Comparison of ENCODE assay signal across 16 cellular contexts in genomic region chr9:647522-647921, GRCh38.
DNase-seq lines count a peak whose midpoint lies in the region; ATAC-seq, FAIRE-seq and TF ChIP-seq lines count a peak whose summit lies in the region.
"Had no signal": no experiment of that assay in that cellular context is flagged by ENCODE, and none has a peak within 500 bp of the region (broad histone marks: within the 10 kb centered on the region; RNA-seq: fewer than 3 reads in every experiment).

No MANE protein-coding gene starts in this region.

- no peak overlapping the region for H3K9ac ChIP-seq in H9 (ENCODE audit: extremely low read depth, insufficient read length, low read length)

- no peak for TF ChIP-seq CTCF in heart right ventricle (IDR thresholded peaks at IDR 0.05)
- no peak for TF ChIP-seq CTCF in tibial artery (IDR thresholded peaks at IDR 0.05)
- no peak for TF ChIP-seq CTCF in H9 (conservative IDR thresholded peaks at IDR 0.05)

- no peak overlapping the region for H2AFZ ChIP-seq in H9 (ENCODE audit: low read length)

- H2BK120ac ChIP-seq in H9 (ENCODE audit: low read depth, low read length, poor library complexity, severe bottlenecking): no peak overlapping the region

- no peak overlapping the region for H3K4me3 Mint-ChIP-seq in H9
- H3K4me3 Mint-ChIP-seq: CD14-positive monocyte; CD8-positive, alpha-beta T cell had no signal

- ATAC-seq in Right ventricle myocardium inferior (peak; percentile 35), heart right ventricle (peak in 2 of 8 donors; percentile 10 to 57), HG03565 (IDR thresholded peaks at IDR 0.05; ENCODE audit: unreplicated experiment) (no peak)
- ATAC-seq: CD8-positive, alpha-beta T cell; HCT116 had no signal

- H3K9me3 ChIP-seq in heart right ventricle (no peaks in the 10 kb centered on the region), tibial artery (no peaks in the 10 kb centered on the region), H9 (ENCODE audit: control insufficient read depth, low read depth, low read length) (no peaks in the 10 kb centered on the region)

- H3T11ph ChIP-seq in H9 (ENCODE audit: low read length): no peak overlapping the region

- peaks cover 8% of the 10 kb centered on the region for H3K27me3 Mint-ChIP-seq in H9 (ENCODE audit: low read depth)

- H4K5ac ChIP-seq in H9 (ENCODE audit: insufficient read length, low read depth, low read length): no peak overlapping the region

- no peaks in the 10 kb centered on the region for H3K79me1 ChIP-seq in H9 (ENCODE audit: insufficient read depth, low read depth, low read length, poor library complexity, severe bottlenecking)

- H4K8ac ChIP-seq in H9 (replicated peaks; ENCODE audit: insufficient read length, low read depth, low read length): no peak overlapping the region

- H3K27ac ChIP-seq in heart right ventricle (peak overlapping the region in 9 of 10 donors; percentile 19 to 90 (median 51)), tibial artery (peak overlapping the region; percentile 31 to 50), H9 (ENCODE audit: insufficient read length, low read depth, low read length) (no peak overlapping the region)
- H3K27ac ChIP-seq: 22Rv1 had no signal

- H3K4me3 ChIP-seq in heart right ventricle: no peak overlapping the region
- no peak overlapping the region for H3K4me3 ChIP-seq in tibial artery

- H2AK5ac ChIP-seq in H9 (ENCODE audit: insufficient read length, low read length): no peak overlapping the region

- H2BK5ac ChIP-seq in H9 (ENCODE audit: insufficient read length, low read length): no peak overlapping the region

- no peak overlapping the region for H3K56ac ChIP-seq in H9 (ENCODE audit: insufficient read length, low read depth, low read length)

- intact Hi-C loops in Right ventricle myocardium inferior (cut with DNase I): no loop called here
- intact Hi-C loops in cardiac septum (cut with DNase I): no loop called here
- intact Hi-C loops in heart right ventricle (cut with DNase I): no loop called here
- intact Hi-C loops in tibial artery (cut with DNase I; ENCODE audit: low total_unique reads): no loop called here

- peaks cover 0 to 62% (median 39%) of the 10 kb centered on the region in 9 donors for H3K4me1 ChIP-seq in heart right ventricle
- H3K4me1 ChIP-seq in tibial artery: peaks cover 0 to 56% (median 19%) of the 10 kb centered on the region in 4 donors
- peaks cover 7% of the 10 kb centered on the region; the same call in 1 of the 2 replicates for H3K4me1 ChIP-seq in H9 (ENCODE audit: insufficient read depth, low read length)

- H3K14ac ChIP-seq in H9 (ENCODE audit: insufficient read depth, low read length): no peak overlapping the region

- 57 to 63% methylated on average over 4 of the region's 4 CpGs for WGBS in heart right ventricle, 2 donors
- WGBS in H9 (ENCODE audit: extremely low coverage, insufficient read length, low lambda C conversion rate): no CpG with 5 or more reads among the region's 4 CpGs

- H3K23ac ChIP-seq in H9 (ENCODE audit: insufficient read length, low read depth, low read length): no peak overlapping the region

- H3K23me2 ChIP-seq in H9 (ENCODE audit: insufficient read length, low read depth, low read length, poor library complexity, severe bottlenecking): no peaks in the 10 kb centered on the region

- H3K79me2 ChIP-seq in H9 (ENCODE audit: insufficient read depth, low read length): no peaks in the 10 kb centered on the region

- H3K18ac ChIP-seq in H9 (ENCODE audit: insufficient read length, low read depth, low read length): no peak overlapping the region

- H3K9me3 Mint-ChIP-seq in H9: no peaks in the 10 kb centered on the region
- H3K9me3 Mint-ChIP-seq: CD14-positive monocyte; CD8-positive, alpha-beta T cell had no signal

- H3K4ac ChIP-seq in H9 (ENCODE audit: low read depth, low read length): no peak overlapping the region

- no peak overlapping the region for H4K91ac ChIP-seq in H9 (ENCODE audit: insufficient read length, low read depth, low read length)

- H3K27me3 ChIP-seq in heart right ventricle (no peaks in the 10 kb centered on the region), tibial artery (no peaks in the 10 kb centered on the region), H9 (ENCODE audit: insufficient read depth, low read length) (no peaks in the 10 kb centered on the region)

- H2BK15ac ChIP-seq in H9 (ENCODE audit: low read depth, low read length): no peak overlapping the region

- no peaks in the 10 kb centered on the region for H3K36me3 Mint-ChIP-seq in H9 (ENCODE audit: insufficient read depth in 1 of 3, low read depth in 3 of 3)
- H3K36me3 Mint-ChIP-seq: CD14-positive monocyte; CD8-positive, alpha-beta T cell had no signal

- H4K20me1 ChIP-seq in H9 (ENCODE audit: control insufficient read depth, insufficient read depth, insufficient read length): no peaks in the 10 kb centered on the region

- H2BK12ac ChIP-seq in H9 (ENCODE audit: insufficient read length, low read depth, low read length): no peak overlapping the region

- DNase-seq in Right ventricle myocardium inferior (ENCODE audit: missing footprints): no peak
- DNase-seq in cardiac septum (ENCODE audit: low spot score): no peak
- no peak for DNase-seq in heart right ventricle
- DNase-seq in myocyte (ENCODE audit: low read depth): peak; percentile 40
- no peak for DNase-seq in tibial artery
- no peak for DNase-seq in GM19239 (ENCODE audit: insufficient read length, low spot score)
- DNase-seq in H9: no peak
- DNase-seq: CD8-positive, alpha-beta T cell; COR-L47; DND-41; GDM1 had no signal

- peaks cover 27 to 32% of the 10 kb centered on the region in 2 experiments for H3K4me1 Mint-ChIP-seq in H9

- FAIRE-seq in GM19239 (lab: Jason Lieb, UNC): no peak
- FAIRE-seq: GM12892 had no signal

- no peaks in the 10 kb centered on the region for H3K36me3 ChIP-seq in heart right ventricle
- H3K36me3 ChIP-seq in tibial artery: no peaks in the 10 kb centered on the region

- H2BK20ac ChIP-seq in H9 (ENCODE audit: low read depth, low read length, poor library complexity, severe bottlenecking): no peak overlapping the region

- no peak overlapping the region for H3K27ac Mint-ChIP-seq in H9
- H3K27ac Mint-ChIP-seq: CD14-positive monocyte; CD8-positive, alpha-beta T cell had no signal

- H3K4me2 ChIP-seq in H9 (ENCODE audit: insufficient read depth, insufficient read length, low read length): no peak overlapping the region
